In the genomic region with DNA sequence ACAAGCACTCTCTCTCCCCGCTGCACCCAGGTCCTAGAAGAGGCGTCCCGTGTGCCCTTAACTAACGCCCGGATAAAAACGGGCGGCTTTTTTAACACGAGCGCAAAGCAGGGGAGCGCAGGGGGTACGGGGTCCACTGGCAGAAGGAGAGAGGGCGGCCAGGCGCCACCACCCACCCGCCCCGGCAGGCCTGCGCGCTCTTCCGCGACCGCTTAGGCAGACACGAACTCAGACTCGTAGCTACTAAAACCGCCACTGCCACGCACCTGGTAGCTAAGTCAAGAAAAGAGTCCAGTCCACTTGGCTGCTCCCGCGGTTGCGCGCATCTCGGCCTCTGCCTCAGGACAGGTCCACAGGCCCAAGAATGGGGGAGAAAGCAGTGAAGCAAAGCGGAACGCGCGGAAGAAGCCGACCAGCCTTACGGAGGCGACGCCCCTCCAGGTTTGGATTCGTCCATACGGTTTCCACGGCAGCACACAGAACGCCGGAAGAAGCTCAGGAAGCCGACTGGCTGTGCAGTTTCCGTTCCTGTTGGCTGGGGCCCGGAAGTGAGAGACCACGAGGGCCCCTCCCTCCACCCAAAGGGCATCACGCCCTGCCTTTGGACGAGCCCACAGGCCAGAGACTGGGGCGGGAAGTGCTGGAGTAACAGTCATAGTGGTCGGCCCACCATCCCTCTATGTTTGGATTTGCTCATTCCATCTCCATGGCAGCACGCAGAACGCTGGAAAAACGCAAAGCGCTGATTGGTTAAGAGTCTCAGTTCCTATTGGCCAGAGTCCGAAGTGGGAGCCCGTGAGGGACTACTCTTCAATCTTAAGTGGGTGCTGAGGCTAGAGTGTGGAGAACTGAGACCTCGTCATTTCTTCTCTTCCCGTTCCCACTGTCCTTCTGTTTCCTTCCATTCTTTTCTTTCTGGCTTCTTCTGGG, we compare ENCODE assay signal across 8 cellular contexts. TPM values are rescaled to one million over a fixed set of nuclear protein-coding genes. Genes with fewer than 3 reads are reported as not detected.
DNase-seq lines count a peak whose midpoint lies in the region; ATAC-seq and TF ChIP-seq lines count a peak whose summit lies in the region.

Gene ULK4, minus strand, starts transcription at position 354 of the 930 bp plus-strand sequence. CDS start 7,344 bp downstream, outside the sequence.

- TF ChIP-seq CTCF in LNCaP clone FGC (IDR thresholded peaks at IDR 0.05; ENCODE audit: control insufficient read depth, extremely low read depth, insufficient read depth) (no peak), RWPE1 (conservative IDR thresholded peaks at IDR 0.05; ENCODE audit: low read depth) (no peak), natural killer cell (IDR thresholded peaks at IDR 0.05) (no peak)

- ATAC-seq in natural killer cell = peak; percentile 87 to 98 (median 89)

- DNase-seq in Daoy (ENCODE audit: low read depth) (peak; percentile 99), GOT3 (lab: John Stamatoyannopoulos, UW) (peak; percentile 97), LNCaP clone FGC (ENCODE audit: low read depth) (peak; percentile 99), RWPE1 (ENCODE audit: low spot score) (peak; percentile 89), fibroblast of peridontal ligament (ENCODE audit: extremely low read depth) (peak; percentile 100), natural killer cell (peak; percentile 90)
- DNase-seq in activated T-helper 2 cell treated with anti-CD3 and anti-CD28 coated beads, Interferon-gamma antibody, Interleukin-2, Interleukin-4, amounts not matched to agents 10 μg/mL and 5 μg/mL and 100 μg/mL, durations not matched to agents 14 hours and 24 hours and 36 hours (ENCODE audit: low spot score) = peak; percentile 94
- peak; percentile 95 for DNase-seq in stimulated activated naive CD4-positive, alpha-beta T cell treated with Interleukin-2 at 50 U/mL for 16 hours (lab: John Stamatoyannopoulos, UW)

- CTCF ChIA-PET in RWPE1 (lab: Yijun Ruan, JAX) = interaction anchor here (0.6 to 1.3 kb wide), 2 partner anchors 52 to 137 kb away, joined by 3 to 5 read pairs; no protein-coding TSS in a partner anchor

- POLR2A ChIA-PET in RWPE1 (lab: Yijun Ruan, JAX; ENCODE audit: low non-redundant PET) = no interaction called here

- H3K27me3 Mint-ChIP-seq in activated T-helper 2 cell treated with anti-CD3 and anti-CD28 coated beads, Interferon-gamma antibody, Interleukin-2, Interleukin-4, amounts not matched to agents 10 μg/mL and 5 μg/mL and 100 μg/mL, durations not matched to agents 14 hours and 24 hours and 36 hours (ENCODE audit: low read depth) = peaks cover under 1% of the 10 kb centered on the region
- H3K27me3 Mint-ChIP-seq in natural killer cell (ENCODE audit: low read depth in 2 of 2) = no peaks in the 10 kb centered on the region

- H3K4me3 ChIP-seq in LNCaP clone FGC (ENCODE audit: low read depth, low read length) = peak within 1 kb of the TSS; percentile 72

- peaks cover 19% of the 10 kb centered on the region for H3K4me1 Mint-ChIP-seq in activated T-helper 2 cell treated with anti-CD3 and anti-CD28 coated beads, Interferon-gamma antibody, Interleukin-2, Interleukin-4, amounts not matched to agents 10 μg/mL and 5 μg/mL and 100 μg/mL, durations not matched to agents 14 hours and 24 hours and 36 hours (ENCODE audit: low read depth)
- H3K4me1 Mint-ChIP-seq in natural killer cell = peaks cover 24% of the 10 kb centered on the region in 2 donors

- H3K36me3 Mint-ChIP-seq in activated T-helper 2 cell treated with anti-CD3 and anti-CD28 coated beads, Interferon-gamma antibody, Interleukin-2, Interleukin-4, amounts not matched to agents 10 μg/mL and 5 μg/mL and 100 μg/mL, durations not matched to agents 14 hours and 24 hours and 36 hours (ENCODE audit: low read depth) = no peaks in the 10 kb centered on the region
- H3K36me3 Mint-ChIP-seq in natural killer cell = no peaks in the 10 kb centered on the region

- H3K27ac Mint-ChIP-seq in activated T-helper 2 cell treated with anti-CD3 and anti-CD28 coated beads, Interferon-gamma antibody, Interleukin-2, Interleukin-4, amounts not matched to agents 10 μg/mL and 5 μg/mL and 100 μg/mL, durations not matched to agents 14 hours and 24 hours and 36 hours = peak within 1 kb of the TSS; percentile 90
- peak within 1 kb of the TSS; percentile 93 to 97 for H3K27ac Mint-ChIP-seq in natural killer cell

- intact Hi-C loops in activated T-helper 2 cell treated with anti-CD3 and anti-CD28 coated beads, Interferon-gamma antibody, Interleukin-2, Interleukin-4, amounts not matched to agents 10 μg/mL and 5 μg/mL and 100 μg/mL, durations not matched to agents 14 hours and 24 hours and 36 hours (cut with micrococcal nuclease) = loop anchor here (1.0 to 10.0 kb wide), 7 partner anchors 51 to 1655 kb away; partner anchors contain the start of gene EIF1B
- intact Hi-C loops in natural killer cell (cut with micrococcal nuclease) = loop anchor here (1.0 to 5.0 kb wide), 3 partner anchors 51 to 1510 kb away; no protein-coding TSS in a partner anchor

- H3K27ac ChIP-seq in RWPE1 = peak within 1 kb of the TSS; percentile 86

- H3K4me3 Mint-ChIP-seq in activated T-helper 2 cell treated with anti-CD3 and anti-CD28 coated beads, Interferon-gamma antibody, Interleukin-2, Interleukin-4, amounts not matched to agents 10 μg/mL and 5 μg/mL and 100 μg/mL, durations not matched to agents 14 hours and 24 hours and 36 hours (ENCODE audit: low read depth) = peak within 1 kb of the TSS; percentile 96
- peak within 1 kb of the TSS; percentile 99 for H3K4me3 Mint-ChIP-seq in natural killer cell

- no peaks in the 10 kb centered on the region for H3K9me3 Mint-ChIP-seq in activated T-helper 2 cell treated with anti-CD3 and anti-CD28 coated beads, Interferon-gamma antibody, Interleukin-2, Interleukin-4, amounts not matched to agents 10 μg/mL and 5 μg/mL and 100 μg/mL, durations not matched to agents 14 hours and 24 hours and 36 hours
- no peaks in the 10 kb centered on the region for H3K9me3 Mint-ChIP-seq in natural killer cell

RNA-seq across cellular contexts. Expression of gene ULK4, which starts in this region (rescaled TPM):
- total RNA-seq in Daoy (2014; rRNA removed; shearing (Covaris generic)) = 8.2 and 13.5 TPM in 2 replicates
- total RNA-seq in activated T-helper 2 cell treated with anti-CD3 and anti-CD28 coated beads, Interferon-gamma antibody, Interleukin-2, Interleukin-4, amounts not matched to agents 10 μg/mL and 5 μg/mL and 100 μg/mL, durations not matched to agents 14 hours and 24 hours and 36 hours = 7.5 and 8.1 TPM in 2 replicates
- 10 to 100 TPM; 19.2 to 25.7 (median 21.2) TPM for total RNA-seq in natural killer cell

Comparison
In these comparisons a context has a peak if more than half of its experiments do, and no peak if none do; other contexts are left out.
1. Peak in every context shown above with its lines: DNase-seq, ATAC-seq, H3K4me3 ChIP-seq and H3K27ac ChIP-seq.